ENCODE assay signal across 8 cellular contexts in genomic region chr18:73842795-73843394, GRCh38.
DNase-seq lines count a peak whose midpoint lies in the region; ATAC-seq and TF ChIP-seq lines count a peak whose summit lies in the region.

No MANE protein-coding gene starts in this region.

- no peaks in the 10 kb centered on the region for H3K79me2 ChIP-seq in DOHH2 (ENCODE audit: control insufficient read depth, low read length)

- no peaks in the 10 kb centered on the region for H3K4me1 ChIP-seq in DOHH2 (ENCODE audit: control insufficient read depth, low read length)

- peak overlapping the region; percentile 22; the same call in 1 of the 2 replicates for H3K4me2 ChIP-seq in DOHH2 (ENCODE audit: low read length)

- peak; percentile 79 for TF ChIP-seq CTCF in DOHH2 (IDR thresholded peaks at IDR 0.05; ENCODE audit: low read depth, low read length, poor library complexity, severe bottlenecking)

- in situ Hi-C loops in SK-MEL-5 (cut with HindIII; ENCODE audit: low pct_unique_long_range_greater_than_20kb, low sequenced_read_pairs), result loop anchor here (10.0 kb wide), 1 partner anchor 128 kb away; no protein-coding TSS in a partner anchor

- no peak overlapping the region for H3K27ac ChIP-seq in DOHH2 (ENCODE audit: low read depth, low read length)

- peak; percentile 51 for ATAC-seq in GM19468 (IDR thresholded peaks at IDR 0.05; ENCODE audit: extremely low read depth, unreplicated experiment)

- H3K27me3 ChIP-seq in DOHH2 (ENCODE audit: control insufficient read depth, low read length), result no peaks in the 10 kb centered on the region

- no peak overlapping the region for H3K4me3 ChIP-seq in DOHH2 (ENCODE audit: low read length)

- H4K20me1 ChIP-seq in DOHH2 (ENCODE audit: control insufficient read depth, insufficient read depth, low read depth, low read length), result no peaks in the 10 kb centered on the region

- H3K36me3 ChIP-seq in DOHH2 (ENCODE audit: control insufficient read depth, low read length), result no peaks in the 10 kb centered on the region

- H3K9me2 ChIP-seq in DOHH2 (replicated peaks; ENCODE audit: control insufficient read depth, low read length), result no peaks in the 10 kb centered on the region

- no peaks in the 10 kb centered on the region for H3F3A ChIP-seq in DOHH2 (ENCODE audit: control insufficient read depth, insufficient read depth)

- H3K9me3 ChIP-seq in DOHH2 (ENCODE audit: control insufficient read depth, insufficient read depth, low read length), result no peaks in the 10 kb centered on the region

- DNase-seq in HK-2 (ENCODE audit: unreplicated experiment), result peak; percentile 21
- DNase-seq in SK-MEL-5 (ENCODE audit: low read depth, low spot score), result peak; percentile 55
- DNase-seq in anterior cingulate cortex (lab: John Stamatoyannopoulos, UW), result peak in 33 of 58 donors; percentile 2 to 66 (median 22)
- peak in 33 of 51 donors; percentile 2 to 59 (median 20) for DNase-seq in hypothalamus (lab: John Stamatoyannopoulos, UW)
- DNase-seq in stimulated activated CD4-positive, alpha-beta T cell treated with anti-CD3 and anti-CD28 coated beads, Interleukin-15, amount 100 ng/mL, for 24 hours, result peak; percentile 67
- no peak for DNase-seq in NK-92 (lab: John Stamatoyannopoulos, UW; ENCODE audit: unreplicated experiment)
